15 cellular contexts compared by ENCODE assay signal in genomic region chr19:13210941-13211340, GRCh38.
"Had no signal": no experiment of that assay in that cellular context is flagged by ENCODE, and none has a peak within 500 bp of the region (broad histone marks: within the 10 kb centered on the region; RNA-seq: fewer than 3 reads in every experiment).

No MANE protein-coding gene starts in this region.

- ATAC-seq: esophagus mucosa, left lobe of liver had no signal

- H3K9me3 ChIP-seq: tibial artery had no signal

- H3K27me3 Mint-ChIP-seq: activated CD4-positive, alpha-beta T cell treated with anti-CD3 and anti-CD28 coated beads, Interleukin-2, amount 10 ng/mL, durations not matched to agents 24 days and 14 days had no signal

- H3K27me3 ChIP-seq: cardiac muscle cell, dorsolateral prefrontal cortex, hepatocyte had no signal

- H3K4me2 ChIP-seq: hepatocyte had no signal

- H3K27ac Mint-ChIP-seq: activated T-helper 1 cell treated with anti-CD3 and anti-CD28 coated beads, Interleukin-12 subunit alpha, Interleukin-12 subunit beta, Interleukin-2, Interleukin-4 antibody, amounts not matched to agents 30 ng/mL and 10 ng/mL and 1 ng/mL, durations not matched to agents 14 hours and 24 hours and 36 hours; T-helper 1 cell treated with Interleukin-12 subunit alpha and Interleukin-12 subunit beta and Interleukin-4 antibody, amounts not matched to agents 30 μg/mL and 1 μg/mL, for 36 hours had no signal

- H2AFZ ChIP-seq: hepatocyte had no signal

- DNase-seq: activated CD4-positive, alpha-beta T cell treated with anti-CD3 and anti-CD28 coated beads, Interleukin-2, amount 10 ng/mL, durations not matched to agents 24 days and 14 days; activated CD4-positive, CD25-positive, alpha-beta regulatory T cell; activated CD8-positive, alpha-beta memory T cell treated with anti-CD3 and anti-CD28 coated beads for 24 hours; activated naive CD4-positive, alpha-beta T cell treated with Interleukin-2 at 50 U/mL for 16 hours; dorsolateral prefrontal cortex; posterior cingulate gyrus; retina; stimulated activated naive CD4-positive, alpha-beta T cell; tibial artery had no signal

- H3K27ac ChIP-seq: cardiac muscle cell, hepatocyte, tibial artery had no signal

- H3K4me3 Mint-ChIP-seq: activated CD4-positive, alpha-beta T cell treated with anti-CD3 and anti-CD28 coated beads, Interleukin-2, amount 10 ng/mL, durations not matched to agents 24 days and 14 days; T-helper 1 cell treated with Interleukin-12 subunit alpha and Interleukin-12 subunit beta and Interleukin-4 antibody, amounts not matched to agents 30 μg/mL and 1 μg/mL, for 36 hours had no signal

- H3K9me3 Mint-ChIP-seq: activated CD4-positive, alpha-beta T cell treated with anti-CD3 and anti-CD28 coated beads, Interleukin-2, amount 10 ng/mL, durations not matched to agents 24 days and 14 days; activated T-helper 1 cell treated with anti-CD3 and anti-CD28 coated beads, Interleukin-12 subunit alpha, Interleukin-12 subunit beta, Interleukin-2, Interleukin-4 antibody, amounts not matched to agents 30 ng/mL and 10 ng/mL and 1 ng/mL, durations not matched to agents 14 hours and 24 hours and 36 hours; T-helper 1 cell treated with Interleukin-12 subunit alpha and Interleukin-12 subunit beta and Interleukin-4 antibody, amounts not matched to agents 30 μg/mL and 1 μg/mL, for 36 hours had no signal

- H3K36me3 ChIP-seq: cardiac muscle cell, tibial artery had no signal

- H3K79me2 ChIP-seq: hepatocyte had no signal

- H3K4me3 ChIP-seq: cardiac muscle cell, dorsolateral prefrontal cortex, hepatocyte, tibial artery had no signal
